ENCODE assay signal across 16 cellular contexts in the genomic region with DNA sequence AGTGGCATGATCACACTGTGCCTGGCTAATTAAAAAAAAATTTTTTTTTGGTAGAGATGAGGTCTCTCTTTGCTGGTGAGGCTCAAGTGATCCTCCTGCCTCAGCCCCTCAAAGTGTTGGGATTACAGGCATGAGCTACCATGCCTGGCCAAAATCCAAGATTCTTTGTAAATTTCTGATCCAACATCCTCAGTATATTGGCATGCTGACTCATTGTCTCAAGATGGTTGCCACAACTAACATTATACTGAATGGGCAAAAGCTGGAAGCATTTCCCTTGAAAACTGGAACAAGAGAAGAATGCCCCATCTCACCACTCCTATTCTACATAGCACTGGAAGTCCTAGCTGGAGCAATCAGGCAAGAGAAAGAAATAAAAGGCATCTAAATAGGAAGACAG.
DNase-seq lines count a peak whose midpoint lies in the region; ATAC-seq and TF ChIP-seq lines count a peak whose summit lies in the region.
"Had no signal": no experiment of that assay in that cellular context is flagged by ENCODE, and none has a peak within 500 bp of the region (broad histone marks: within the 10 kb centered on the region; RNA-seq: fewer than 3 reads in every experiment).

No MANE protein-coding gene starts in this region.

- no peak overlapping the region for H3K4me2 ChIP-seq in mammary epithelial cell (ENCODE audit: insufficient read depth, low read depth, low read length)

- peaks cover 3% of the 10 kb centered on the region for H3K9me3 Mint-ChIP-seq in activated naive CD8-positive, alpha-beta T cell treated with anti-CD3 and anti-CD28 coated beads for 36 hours

- POLR2A ChIA-PET in AG04450 (lab: Yijun Ruan, JAX), result no interaction called here

- in situ Hi-C loops in mammary epithelial cell (cut with MboI; ENCODE audit: low sequenced_read_pairs in 2 of 2), result no loop called here

- H3K4me1 ChIP-seq in mammary epithelial cell (ENCODE audit: insufficient read depth, low read length), result peaks cover 13% of the 10 kb centered on the region
- H3K4me1 ChIP-seq: body of pancreas, heart right ventricle had no signal

- no peak overlapping the region for H3K4me3 Mint-ChIP-seq in activated naive CD8-positive, alpha-beta T cell treated with anti-CD3 and anti-CD28 coated beads for 36 hours

- no peak overlapping the region for H3K27ac ChIP-seq in AG04450 (ENCODE audit: low read depth, low read length)
- H3K27ac ChIP-seq in mammary epithelial cell (ENCODE audit: insufficient read depth, low read depth, low read length), result peak overlapping the region; percentile 23
- H3K27ac ChIP-seq: body of pancreas, heart right ventricle had no signal

- no peaks in the 10 kb centered on the region for H3K36me3 Mint-ChIP-seq in activated naive CD8-positive, alpha-beta T cell treated with anti-CD3 and anti-CD28 coated beads for 36 hours

- CTCF ChIA-PET in AG04450 (lab: Charles Lee) (no interaction called here), mammary epithelial cell (lab: Charles Lee; ENCODE audit: low non-redundant PET) (no interaction called here)

- H4K20me1 ChIP-seq in mammary epithelial cell (ENCODE audit: insufficient read depth, low read length), result no peaks in the 10 kb centered on the region

- no peak for ATAC-seq in HG03159 (IDR thresholded peaks at IDR 0.05; ENCODE audit: unreplicated experiment)
- ATAC-seq: body of pancreas, heart right ventricle, left lobe of liver had no signal

- H3K9me3 ChIP-seq in AG04450 (ENCODE audit: control insufficient read depth, insufficient read depth, low read length) (no peaks in the 10 kb centered on the region), mammary epithelial cell (replicated peaks; ENCODE audit: insufficient read depth, low read length) (no peaks in the 10 kb centered on the region)
- H3K9me3 ChIP-seq: body of pancreas had no signal

- no peaks in the 10 kb centered on the region for H3K4me1 Mint-ChIP-seq in activated naive CD8-positive, alpha-beta T cell treated with anti-CD3 and anti-CD28 coated beads for 36 hours

- H3K27me3 ChIP-seq in AG04450 (ENCODE audit: control insufficient read depth, insufficient read depth, low read length), result no peaks in the 10 kb centered on the region
- no peaks in the 10 kb centered on the region for H3K27me3 ChIP-seq in mammary epithelial cell (ENCODE audit: insufficient read depth, low read length)
- H3K27me3 ChIP-seq: body of pancreas, heart right ventricle had no signal

- H3K9ac ChIP-seq in mammary epithelial cell (ENCODE audit: insufficient read depth, low read length), result no peak overlapping the region

- H3K4me3 ChIP-seq in AG04450 (ENCODE audit: low read depth, low read length) (no peak overlapping the region), mammary epithelial cell (replicated peaks in 1 of 3; ENCODE audit: insufficient read depth in 1 of 3, low read depth in 2 of 3, low read length in 3 of 3) (no peak overlapping the region)
- H3K4me3 ChIP-seq: body of pancreas, heart right ventricle had no signal

- no peak for TF ChIP-seq POLR2A in erythroblast (IDR thresholded peaks at IDR 0.05; ENCODE audit: low read length)

- peak; percentile 30 for DNase-seq in AG04450 (ENCODE audit: low read depth, low spot score)
- DNase-seq in LHCN-M2 (ENCODE audit: low read depth), result peak; percentile 65
- DNase-seq in mammary epithelial cell, result peak; percentile 56
- DNase-seq in glomerular visceral epithelial cell (ENCODE audit: extremely low spot score), result peak; percentile 52
- no peak for DNase-seq in erythroblast (lab: John Stamatoyannopoulos, UW)
- no peak for DNase-seq in hippocampal formation (lab: John Stamatoyannopoulos, UW)
- DNase-seq in activated naive CD8-positive, alpha-beta T cell treated with anti-CD3 and anti-CD28 coated beads for 36 hours, result no peak
- DNase-seq: body of pancreas; effector CD4-positive, alpha-beta T cell; heart right ventricle; Kasumi-1; NCI-H2029 treated with DMSO at 0.1 percent for 48 hours; SHP77 had no signal

- no TSS peak for BruUV-seq in mammary epithelial cell (replicated peaks; lab: Mats Ljungman, UMichigan)

- H3K36me3 ChIP-seq in mammary epithelial cell (ENCODE audit: insufficient read depth, low read length), result no peaks in the 10 kb centered on the region
- H3K36me3 ChIP-seq: heart right ventricle had no signal

- no peak overlapping the region for H3K27ac Mint-ChIP-seq in activated naive CD8-positive, alpha-beta T cell treated with anti-CD3 and anti-CD28 coated beads for 36 hours
- H3K27ac Mint-ChIP-seq: progenitor cell of endocrine pancreas had no signal

- TF ChIP-seq CTCF in AG04450 (IDR thresholded peaks at IDR 0.05; ENCODE audit: low read depth, low read length) (no peak), mammary epithelial cell (conservative IDR thresholded peaks at IDR 0.05 in 1 of 2, IDR thresholded peaks at IDR 0.05 in 1 of 2; ENCODE audit: extremely low read depth in 1 of 2, insufficient read depth in 1 of 2, low read depth in 1 of 2, low read length in 2 of 2) (no peak)

- dilution Hi-C loops in mammary epithelial cell (cut with HindIII; ENCODE audit: low sequenced_read_pairs), result no loop called here

- H3K27me3 Mint-ChIP-seq in activated naive CD8-positive, alpha-beta T cell treated with anti-CD3 and anti-CD28 coated beads for 36 hours, result no peaks in the 10 kb centered on the region
- H3K27me3 Mint-ChIP-seq: progenitor cell of endocrine pancreas had no signal

- intact Hi-C loops in mammary epithelial cell (cut with micrococcal nuclease), result no loop called here

- H2AFZ ChIP-seq in mammary epithelial cell (ENCODE audit: low read depth, low read length), result peak overlapping the region; percentile 80

- no peaks in the 10 kb centered on the region for H3K79me2 ChIP-seq in mammary epithelial cell (ENCODE audit: insufficient read depth, low read length)

Comparison
In these comparisons a context has a peak if more than half of its experiments do, and no peak if none do; other contexts are left out.
1. DNase-seq: peak in AG04450 (single experiment), LHCN-M2 (single experiment), mammary epithelial cell (single experiment) and glomerular visceral epithelial cell (single experiment); none in erythroblast (0 of 2), hippocampal formation (0 of 2) and activated naive CD8-positive, alpha-beta T cell treated with anti-CD3 and anti-CD28 coated beads for 36 hours (single experiment).